Comparison of ENCODE assay signal across 1 cellular context in genomic region chr5:125214080-125214479, GRCh38.
TF ChIP-seq lines count a peak whose summit lies in the region.

No MANE protein-coding gene starts in this region.

TF ChIP-seq in GM23338, 12 proteins besides CTCF, POLR2A, EP300 and RAD21 (continued from another document):
- TF ChIP-seq EZH2 (IDR thresholded peaks at IDR 0.05; ENCODE audit: low read depth, unreplicated experiment), result no peak
- TF ChIP-seq EZH2phosphoT487 (IDR thresholded peaks at IDR 0.05; ENCODE audit: unreplicated experiment), result no peak
- no peak for TF ChIP-seq STAT1 (IDR thresholded peaks at IDR 0.05; ENCODE audit: unreplicated experiment)
- no peak for TF ChIP-seq POLR2AphosphoS5 (IDR thresholded peaks at IDR 0.05; ENCODE audit: low read depth)
- no peak for TF ChIP-seq ZNF331 (CRISPR knock-in tag; IDR thresholded peaks at IDR 0.05; ENCODE audit: low read depth)
- no peak for TF ChIP-seq ZNF114 (CRISPR knock-in tag; IDR thresholded peaks at IDR 0.05)
- TF ChIP-seq ETS1 (IDR thresholded peaks at IDR 0.05), result no peak
- TF ChIP-seq CREB1 (CRISPR knock-in tag; IDR thresholded peaks at IDR 0.05; ENCODE audit: low read depth), result no peak
